ENCODE assay signal across 17 cellular contexts in genomic region chr4:141248029-141248428, GRCh38. TPM values are rescaled to one million over a fixed set of nuclear protein-coding genes. Genes with fewer than 3 reads are reported as not detected.
DNase-seq lines count a peak whose midpoint lies in the region; ATAC-seq and TF ChIP-seq lines count a peak whose summit lies in the region.
"Had no signal": no experiment of that assay in that cellular context is flagged by ENCODE, and none has a peak within 500 bp of the region (broad histone marks: within the 10 kb centered on the region; RNA-seq: fewer than 3 reads in every experiment).

No MANE protein-coding gene starts in this region.

- H3K27me3 Mint-ChIP-seq in glutamatergic neuron (ENCODE audit: unreplicated experiment) = no peaks in the 10 kb centered on the region

- H3K36me3 Mint-ChIP-seq in glutamatergic neuron (ENCODE audit: unreplicated experiment) = no peaks in the 10 kb centered on the region
- H3K36me3 Mint-ChIP-seq: activated naive CD8-positive, alpha-beta T cell treated with anti-CD3 and anti-CD28 coated beads for 36 hours had no signal

- TF ChIP-seq POLR2A in right lobe of liver (IDR thresholded peaks at IDR 0.05) = no peak

- no peak overlapping the region for H3K27ac Mint-ChIP-seq in glutamatergic neuron (ENCODE audit: unreplicated experiment)
- H3K27ac Mint-ChIP-seq: activated B cell treated with CpG ODN at 0.5 μM for 24 hours; activated naive CD8-positive, alpha-beta T cell treated with anti-CD3 and anti-CD28 coated beads for 36 hours had no signal

- TF ChIP-seq RAD21 in liver (IDR thresholded peaks at IDR 0.05) = no peak

- no peak for ATAC-seq in right lobe of liver
- no peak for ATAC-seq in mucosa of descending colon
- no peak for ATAC-seq in GM21737 (IDR thresholded peaks at IDR 0.05; ENCODE audit: unreplicated experiment)
- ATAC-seq: left lobe of liver; stimulated activated naive CD8-positive, alpha-beta T cell treated with anti-CD3 and anti-CD28 coated beads, Interleukin-15, Interleukin-2, amounts not matched to agents 100 U/mL and 50 U/mL, for 24 hours had no signal

- H3K4me1 ChIP-seq in liver (ENCODE audit: control insufficient read depth in 4 of 4, insufficient read depth in 4 of 4, low read length in 3 of 4) (no peaks in the 10 kb centered on the region), right lobe of liver (no peaks in the 10 kb centered on the region), mucosa of descending colon (ENCODE audit: low read depth) (no peaks in the 10 kb centered on the region)

- no peaks in the 10 kb centered on the region for H3K36me3 ChIP-seq in liver (ENCODE audit: control insufficient read depth in 4 of 4, insufficient read depth in 3 of 4, low read depth in 1 of 4, low read length in 3 of 4)
- H3K36me3 ChIP-seq in right lobe of liver = no peaks in the 10 kb centered on the region
- no peaks in the 10 kb centered on the region for H3K36me3 ChIP-seq in mucosa of descending colon (ENCODE audit: low read depth)

- H3K4me3 Mint-ChIP-seq in glutamatergic neuron (ENCODE audit: unreplicated experiment) = no peak overlapping the region
- H3K4me3 Mint-ChIP-seq: activated B cell treated with CpG ODN at 0.5 μM for 24 hours; activated naive CD8-positive, alpha-beta T cell treated with anti-CD3 and anti-CD28 coated beads for 36 hours had no signal

- no peak for DNase-seq in right lobe of liver
- DNase-seq in SKM-1 (lab: John Stamatoyannopoulos, UW; ENCODE audit: unreplicated experiment) = peak; percentile 79
- DNase-seq in foreskin fibroblast = peak; percentile 76 to 82
- DNase-seq in mucosa of descending colon = no peak
- DNase-seq in activated gamma-delta T cell treated with Interleukin-2 at 50 U/mL for 16 hours = no peak
- DNase-seq in glutamatergic neuron = no peak
- DNase-seq: activated B cell treated with CpG ODN at 0.5 μM for 24 hours; activated naive CD8-positive, alpha-beta T cell treated with anti-CD3 and anti-CD28 coated beads for 36 hours; Calu3; cerebellar nuclear complex; NCI-H1417; NCI-H345; stimulated activated naive CD8-positive, alpha-beta T cell treated with anti-CD3 and anti-CD28 coated beads, Interleukin-15, Interleukin-2, amounts not matched to agents 100 U/mL and 50 U/mL, for 24 hours had no signal

- H3K4me3 ChIP-seq in liver (ENCODE audit: low read depth in 1 of 3, low read length in 3 of 3) = no peak overlapping the region
- no peak overlapping the region for H3K4me3 ChIP-seq in right lobe of liver
- no peak overlapping the region for H3K4me3 ChIP-seq in foreskin fibroblast (ENCODE audit: low read depth in 1 of 2, low read length in 2 of 2)
- no peak overlapping the region for H3K4me3 ChIP-seq in mucosa of descending colon
- H3K4me3 ChIP-seq: hepatocyte had no signal

- no peak overlapping the region for H3K27ac ChIP-seq in liver (ENCODE audit: low read depth in 1 of 2, low read length in 2 of 2)
- H3K27ac ChIP-seq in right lobe of liver = no peak overlapping the region
- H3K27ac ChIP-seq: hepatocyte had no signal

- H3K9me3 Mint-ChIP-seq in glutamatergic neuron (ENCODE audit: unreplicated experiment) = no peaks in the 10 kb centered on the region
- H3K9me3 Mint-ChIP-seq: activated naive CD8-positive, alpha-beta T cell treated with anti-CD3 and anti-CD28 coated beads for 36 hours had no signal

- WGBS in liver = 79% methylated on average over 4 of the region's 4 CpGs
- WGBS in right lobe of liver (ENCODE audit: insufficient coverage, low coverage, low lambda C conversion rate, missing lambda C conversion rate) = 71% methylated on average over 4 of the region's 4 CpGs

- TF ChIP-seq CTCF in liver (IDR thresholded peaks at IDR 0.05; ENCODE audit: low read depth, low read length, missing input control) (no peak), right lobe of liver (IDR thresholded peaks at IDR 0.05) (no peak), foreskin fibroblast (IDR thresholded peaks at IDR 0.05; ENCODE audit: low read depth, low read length) (no peak), mucosa of descending colon (IDR thresholded peaks at IDR 0.05) (no peak), glutamatergic neuron (IDR thresholded peaks at IDR 0.05; ENCODE audit: partially characterized antibody, unreplicated experiment) (no peak)

- H3K27me3 ChIP-seq in liver (ENCODE audit: control insufficient read depth in 4 of 4, insufficient read depth in 4 of 4, low read length in 3 of 4) = no peaks in the 10 kb centered on the region
- no peaks in the 10 kb centered on the region for H3K27me3 ChIP-seq in right lobe of liver
- H3K27me3 ChIP-seq: hepatocyte had no signal

- intact Hi-C loops in right lobe of liver (cut with DNase I) (no loop called here), mucosa of descending colon (cut with DNase I, micrococcal nuclease) (no loop called here)

- no peak overlapping the region for H3K9ac ChIP-seq in liver (ENCODE audit: low read depth in 1 of 2, low read length in 2 of 2)

- H3K9me3 ChIP-seq in liver (ENCODE audit: control insufficient read depth in 4 of 4, low read length in 3 of 4) = no peaks in the 10 kb centered on the region
- H3K9me3 ChIP-seq in right lobe of liver = no peaks in the 10 kb centered on the region
- no peaks in the 10 kb centered on the region for H3K9me3 ChIP-seq in mucosa of descending colon

- H3K4me1 Mint-ChIP-seq in glutamatergic neuron (ENCODE audit: low read depth, unreplicated experiment) = no peaks in the 10 kb centered on the region
- H3K4me1 Mint-ChIP-seq: activated B cell treated with CpG ODN at 0.5 μM for 24 hours had no signal

TF ChIP-seq in liver, 16 proteins besides CTCF, POLR2A, EP300 and RAD21:
- peak; percentile 35 for TF ChIP-seq NR2F2 (IDR thresholded peaks at IDR 0.05)
- TF ChIP-seq RXRA (IDR thresholded peaks at IDR 0.05) = peak in 1 of 2 donors; percentile 26
- TF ChIP-seq HNF4A (conservative IDR thresholded peaks at IDR 0.05) = no peak

RNA-seq across cellular contexts. Expression of gene ZNF330, which starts 27.3 kb away (rescaled TPM):
- total RNA-seq in liver (10 to 100 TPM; 11.7 to 19.2 TPM), right lobe of liver (10 to 100 TPM; 11.8 to 33.5 (median 26.0) TPM), mucosa of descending colon (10 to 100 TPM; 24.8 to 39.5 (median 24.9) TPM), glutamatergic neuron (ENCODE audit: unreplicated experiment) (23.5 TPM)
- 10 to 100 TPM; 18.7 to 23.2 TPM for polyA plus RNA-seq in liver

Comparison
In these comparisons a context has a peak if more than half of its experiments do, and no peak if none do; other contexts are left out.
1. DNase-seq: peak in SKM-1 (single experiment) and foreskin fibroblast (2 of 2); none in right lobe of liver (0 of 3), mucosa of descending colon (0 of 3), activated gamma-delta T cell treated with Interleukin-2 at 50 U/mL for 16 hours (single experiment) and glutamatergic neuron (single experiment).